9 cellular contexts compared by ENCODE assay signal in genomic region chr11:122697636-122698167, GRCh38. TPM values are rescaled to one million over a fixed set of nuclear protein-coding genes. Genes with fewer than 3 reads are reported as not detected.
DNase-seq lines count a peak whose midpoint lies in the region; ATAC-seq and TF ChIP-seq lines count a peak whose summit lies in the region.
"Had no signal": no experiment of that assay in that cellular context is flagged by ENCODE, and none has a peak within 500 bp of the region (broad histone marks: within the 10 kb centered on the region; RNA-seq: fewer than 3 reads in every experiment).

No MANE protein-coding gene starts in this region.

- peak overlapping the region; percentile 90 for H3K27ac Mint-ChIP-seq in activated CD8-positive, alpha-beta T cell treated with anti-CD3 and anti-CD28 coated beads, Interleukin-2, amount 10 ng/mL, durations not matched to agents 7 days and 5 days
- H3K27ac Mint-ChIP-seq in naive B cell (peak overlapping the region; percentile 67 to 97 (median 96)), progenitor cell of endocrine pancreas (no peak overlapping the region)

- DNase-seq in GM12864 (ENCODE audit: low read depth) (peak; percentile 55), naive B cell (peak; percentile 71), NCI-H774 (lab: John Stamatoyannopoulos, UW) (no peak), stomach (no peak), progenitor cell of endocrine pancreas (ENCODE audit: low spot score, unreplicated experiment) (no peak)
- DNase-seq in activated CD8-positive, alpha-beta T cell treated with anti-CD3 and anti-CD28 coated beads, Interleukin-2, amount 10 ng/mL, durations not matched to agents 7 days and 5 days = peak; percentile 67

- no peak overlapping the region for H3K4me3 ChIP-seq in GM12864 (ENCODE audit: low read depth, low read length)
- no peak overlapping the region for H3K4me3 ChIP-seq in stomach
- H3K4me3 ChIP-seq: tibial artery had no signal

- peaks cover 89% of the 10 kb centered on the region for H3K4me1 Mint-ChIP-seq in activated CD8-positive, alpha-beta T cell treated with anti-CD3 and anti-CD28 coated beads, Interleukin-2, amount 10 ng/mL, durations not matched to agents 7 days and 5 days (ENCODE audit: low read depth)
- H3K4me1 Mint-ChIP-seq in naive B cell (peaks cover 56 to 87% (median 82%) of the 10 kb centered on the region in 3 donors), progenitor cell of endocrine pancreas (ENCODE audit: low read depth) (no peaks in the 10 kb centered on the region)

- no peaks in the 10 kb centered on the region for H3K27me3 ChIP-seq in stomach
- H3K27me3 ChIP-seq: tibial artery had no signal

- H3K9me3 Mint-ChIP-seq in activated CD8-positive, alpha-beta T cell treated with anti-CD3 and anti-CD28 coated beads, Interleukin-2, amount 10 ng/mL, durations not matched to agents 7 days and 5 days (ENCODE audit: insufficient read depth) = no peaks in the 10 kb centered on the region
- H3K9me3 Mint-ChIP-seq in naive B cell (peaks cover 0 to 3% (median 0%) of the 10 kb centered on the region in 7 donors), progenitor cell of endocrine pancreas (ENCODE audit: low read depth) (peaks cover 3% of the 10 kb centered on the region)

- POLR2A ChIA-PET in activated CD8-positive, alpha-beta T cell treated with anti-CD3 and anti-CD28 coated beads, Interleukin-2, amount 10 ng/mL, durations not matched to agents 7 days and 5 days (lab: Charles Lee) = interaction anchor here (0.9 to 4.4 kb wide), 17 partner anchors 12 to 146 kb away, joined by 3 to 26 read pairs (median 9); partner anchors contain the start of gene UBASH3B

- 60 to 82% (median 77%) methylated on average over 8 of the region's 8 CpGs for WGBS in stomach, 5 donors

- peaks cover 63% of the 10 kb centered on the region for H3K36me3 Mint-ChIP-seq in activated CD8-positive, alpha-beta T cell treated with anti-CD3 and anti-CD28 coated beads, Interleukin-2, amount 10 ng/mL, durations not matched to agents 7 days and 5 days (ENCODE audit: low read depth)
- H3K36me3 Mint-ChIP-seq in naive B cell = peaks cover 4 to 6% of the 10 kb centered on the region in 2 donors
- no peaks in the 10 kb centered on the region for H3K36me3 Mint-ChIP-seq in progenitor cell of endocrine pancreas (ENCODE audit: insufficient read depth)

- H3K9me3 ChIP-seq in KOPT-K1 (ENCODE audit: insufficient read depth, low read length, poor library complexity, severe bottlenecking) (no peaks in the 10 kb centered on the region), stomach (no peaks in the 10 kb centered on the region)
- H3K9me3 ChIP-seq: tibial artery had no signal

- H3K36me3 ChIP-seq in KOPT-K1 (ENCODE audit: insufficient read depth, low read length) (peaks cover 5% of the 10 kb centered on the region; the same call in 1 of the 2 replicates), stomach (no peaks in the 10 kb centered on the region)
- H3K36me3 ChIP-seq: tibial artery had no signal

- TF ChIP-seq CTCF in GM12864 (IDR thresholded peaks at IDR 0.05; ENCODE audit: low read depth, low read length, missing control alignments) = no peak
- no peak for TF ChIP-seq CTCF in stomach (IDR thresholded peaks at IDR 0.05)
- TF ChIP-seq CTCF in progenitor cell of endocrine pancreas (IDR thresholded peaks at IDR 0.05; ENCODE audit: unreplicated experiment) = no peak

- H3K4me1 ChIP-seq in stomach = peaks cover 0 to 1% (median under 1%) of the 10 kb centered on the region in 4 donors
- H3K4me1 ChIP-seq: tibial artery had no signal

- CTCF ChIA-PET in activated CD8-positive, alpha-beta T cell treated with anti-CD3 and anti-CD28 coated beads, Interleukin-2, amount 10 ng/mL, durations not matched to agents 7 days and 5 days (lab: Charles Lee) = interaction anchor here (0.6 to 9.0 kb wide), 18 partner anchors 11 to 159 kb away, joined by 3 to 131 read pairs (median 6); partner anchors contain the start of gene UBASH3B

- ATAC-seq in GM21529 (IDR thresholded peaks at IDR 0.05; ENCODE audit: unreplicated experiment) (peak; percentile 89), naive B cell (ENCODE audit: low read depth in 2 of 2) (peak; percentile 94 to 95)
- peak; percentile 74 for ATAC-seq in activated CD8-positive, alpha-beta T cell treated with anti-CD3 and anti-CD28 coated beads, Interleukin-2, amount 10 ng/mL, durations not matched to agents 7 days and 5 days

- TF ChIP-seq EP300 in stomach (IDR thresholded peaks at IDR 0.05) = no peak

- H3K27ac ChIP-seq in KOPT-K1 (ENCODE audit: low read depth, low read length, poor library complexity, severe bottlenecking) = peak overlapping the region; percentile 97
- peak overlapping the region in 2 of 5 donors; percentile 9 to 49 for H3K27ac ChIP-seq in stomach
- H3K27ac ChIP-seq: tibial artery had no signal

- intact Hi-C loops in stomach (cut with DNase I; ENCODE audit: low total_unique reads) = no loop called here

- TF ChIP-seq POLR2A in stomach (IDR thresholded peaks at IDR 0.05) = no peak

- no peaks in the 10 kb centered on the region for H3K27me3 Mint-ChIP-seq in activated CD8-positive, alpha-beta T cell treated with anti-CD3 and anti-CD28 coated beads, Interleukin-2, amount 10 ng/mL, durations not matched to agents 7 days and 5 days (ENCODE audit: low read depth)
- H3K27me3 Mint-ChIP-seq in naive B cell (no peaks in the 10 kb centered on the region), progenitor cell of endocrine pancreas (peaks cover 1% of the 10 kb centered on the region)

- H3K4me3 Mint-ChIP-seq in activated CD8-positive, alpha-beta T cell treated with anti-CD3 and anti-CD28 coated beads, Interleukin-2, amount 10 ng/mL, durations not matched to agents 7 days and 5 days = peak overlapping the region; percentile 57
- H3K4me3 Mint-ChIP-seq in naive B cell = peak overlapping the region; percentile 39 to 90 (median 85)
- H3K4me3 Mint-ChIP-seq in progenitor cell of endocrine pancreas (ENCODE audit: low read depth) = no peak overlapping the region

RNA-seq across cellular contexts. Expression of gene UBASH3B, which starts 42.2 kb away (rescaled TPM):
- total RNA-seq in activated CD8-positive, alpha-beta T cell treated with anti-CD3 and anti-CD28 coated beads, Interleukin-2, amount 10 ng/mL, durations not matched to agents 7 days and 5 days = 10 to 100 TPM; 66.6 to 75.0 TPM
- 1 to 10 TPM; 2.2 to 5.5 (median 3.9) TPM for polyA plus RNA-seq in naive B cell (ENCODE audit: low read depth in 6 of 6)
- total RNA-seq in stomach = 10 to 100 TPM in 2 of 5 donors, 1 to 10 TPM in 3; 2.9 to 60.5 (median 9.4) TPM
- 1 to 10 TPM in 2 of 3 donors, under 1 TPM in 1; 0.58 to 2.3 (median 1.8) TPM for polyA plus RNA-seq in stomach
- 2.4 and 4.9 TPM in 2 replicates for total RNA-seq in progenitor cell of endocrine pancreas

Comparison
In these comparisons a context has a peak if more than half of its experiments do, and no peak if none do; other contexts are left out.
1. DNase-seq: peak in GM12864 (single experiment), activated CD8-positive, alpha-beta T cell treated with anti-CD3 and anti-CD28 coated beads, Interleukin-2, amount 10 ng/mL, durations not matched to agents 7 days and 5 days (single experiment) and naive B cell (single experiment); none in NCI-H774 (single experiment), stomach (single experiment) and progenitor cell of endocrine pancreas (single experiment).
2. Peak in every context shown above with its lines, with median percentiles within 50 percentile points of each other: ATAC-seq.